Comparison of ENCODE assay signal across 8 cellular contexts in genomic region chr1:212287261-212287895, GRCh38. TPM values are rescaled to one million over a fixed set of nuclear protein-coding genes. Genes with fewer than 3 reads are reported as not detected.
A peak's percentile ranks its signal among the peaks of the same experiment; 100 is the strongest.
DNase-seq lines count a peak whose midpoint lies in the region; ATAC-seq and TF ChIP-seq lines count a peak whose summit lies in the region.

No MANE protein-coding gene starts in this region.

- in situ Hi-C loops in astrocyte of the cerebellum (cut with HindIII; ENCODE audit: low sequenced_read_pairs) = loop anchor here (25.0 kb wide), 1 partner anchor 225 kb away; no protein-coding TSS in a partner anchor
- in situ Hi-C loops in transverse colon (cut with MboI; ENCODE audit: low pct_ligation_motif_present in 1 of 4, low pct_unique_long_range_greater_than_20kb in 1 of 4, low sequenced_read_pairs in 3 of 4) = no loop called here

- peaks cover 62% of the 10 kb centered on the region for H3K4me1 Mint-ChIP-seq in activated T-cell treated with anti-CD3 and anti-CD28 coated beads, Interleukin-2, amount 50 U/mL, for 4 hours (ENCODE audit: low read depth)

- H3K4me3 Mint-ChIP-seq in activated T-cell treated with anti-CD3 and anti-CD28 coated beads, Interleukin-2, amount 50 U/mL, for 4 hours = peak overlapping the region; percentile 100

- H3K4me3 ChIP-seq in astrocyte of the cerebellum (ENCODE audit: low read depth, low read length) = peak overlapping the region; percentile 92
- peak overlapping the region; percentile 94 for H3K4me3 ChIP-seq in lower leg skin (ENCODE audit: low read depth, poor library complexity, severe bottlenecking)
- H3K4me3 ChIP-seq in transverse colon = peak overlapping the region in 3 of 4 donors; percentile 71 to 99 (median 83)

- TF ChIP-seq EP300 in transverse colon (IDR thresholded peaks at IDR 0.05; ENCODE audit: low read depth) = no peak

- peaks cover 4% of the 10 kb centered on the region for H3K36me3 Mint-ChIP-seq in activated T-cell treated with anti-CD3 and anti-CD28 coated beads, Interleukin-2, amount 50 U/mL, for 4 hours (ENCODE audit: insufficient read depth)

- DNase-seq in activated T-cell treated with anti-CD3 and anti-CD28 coated beads, Interleukin-2, amount 50 U/mL, for 4 hours = no peak
- DNase-seq in activated T-cell treated with anti-CD3 and anti-CD28 coated beads for 4 hours (no peak), astrocyte of the cerebellum (ENCODE audit: low read depth) (no peak), lower leg skin (ENCODE audit: low spot score in 2 of 2) (no peak), transverse colon (no peak), NCI-H2107 (lab: John Stamatoyannopoulos, UW) (no peak)

- peak overlapping the region; percentile 98 to 100 (median 99) for H3K27ac ChIP-seq in transverse colon

- H3K36me3 ChIP-seq in transverse colon = no peaks in the 10 kb centered on the region

- peaks cover 21 to 60% (median 58%) of the 10 kb centered on the region in 4 donors for H3K4me1 ChIP-seq in transverse colon

- H3K9me3 Mint-ChIP-seq in activated T-cell treated with anti-CD3 and anti-CD28 coated beads, Interleukin-2, amount 50 U/mL, for 4 hours = no peaks in the 10 kb centered on the region

- WGBS in lower leg skin, 2 donors = 18 to 23% methylated on average over 3 of the region's 3 CpGs
- WGBS in transverse colon (ENCODE audit: low coverage in 1 of 2), 2 donors = 11 to 24% methylated on average over 3 of the region's 3 CpGs

- TF ChIP-seq POLR2A in lower leg skin (IDR thresholded peaks at IDR 0.05) (no peak), transverse colon (IDR thresholded peaks at IDR 0.05) (no peak)

- H3K9me3 ChIP-seq in transverse colon = no peaks in the 10 kb centered on the region

- no peaks in the 10 kb centered on the region for H3K27me3 ChIP-seq in transverse colon

- ATAC-seq in activated T-cell treated with anti-CD3 and anti-CD28 coated beads, Interleukin-2, amount 50 U/mL, for 4 hours = no peak
- ATAC-seq in HG02610 (IDR thresholded peaks at IDR 0.05; ENCODE audit: unreplicated experiment) (no peak), HG03045 (IDR thresholded peaks at IDR 0.05; ENCODE audit: unreplicated experiment) (no peak)

- H3K27me3 Mint-ChIP-seq in activated T-cell treated with anti-CD3 and anti-CD28 coated beads, Interleukin-2, amount 50 U/mL, for 4 hours (ENCODE audit: low read depth) = no peaks in the 10 kb centered on the region

- TF ChIP-seq CTCF in astrocyte of the cerebellum (IDR thresholded peaks at IDR 0.05; ENCODE audit: low read depth, low read length, missing control alignments) (no peak), lower leg skin (IDR thresholded peaks at IDR 0.05) (no peak), transverse colon (IDR thresholded peaks at IDR 0.05) (no peak)

- intact Hi-C loops in lower leg skin (cut with DNase I; ENCODE audit: low total_unique reads) = loop anchor here (10.0 kb wide), 1 partner anchor 213 kb away; no protein-coding TSS in a partner anchor
- intact Hi-C loops in transverse colon (cut with DNase I; ENCODE audit: low total_unique reads) = no loop called here

RNA-seq across cellular contexts. Expression of gene PPP2R5A, which starts 2.2 kb away (rescaled TPM):
- 10 to 100 TPM; 36.2 to 41.4 (median 41.0) TPM for total RNA-seq in activated T-cell treated with anti-CD3 and anti-CD28 coated beads, Interleukin-2, amount 50 U/mL, for 4 hours
- total RNA-seq in lower leg skin = 10 to 100 TPM; 34.9 to 57.6 (median 53.2) TPM
- 10 to 100 TPM; 32.2 to 68.3 (median 51.8) TPM for total RNA-seq in transverse colon
